15 cellular contexts compared by ENCODE assay signal in genomic region chr16:49019826-49020401, GRCh38.
DNase-seq lines count a peak whose midpoint lies in the region; ATAC-seq and TF ChIP-seq lines count a peak whose summit lies in the region.
"Had no signal": no experiment of that assay in that cellular context is flagged by ENCODE, and none has a peak within 500 bp of the region (broad histone marks: within the 10 kb centered on the region; RNA-seq: fewer than 3 reads in every experiment).

No MANE protein-coding gene starts in this region.

- H3K9ac ChIP-seq in BLaER1 (no peak overlapping the region), SK-N-SH (no peak overlapping the region)
- H3K9ac ChIP-seq: GM23248 had no signal

- CTCF ChIA-PET in SK-N-SH (lab: Yijun Ruan, JAX) = no interaction called here

- intact Hi-C loops in mucosa of descending colon (cut with DNase I, micrococcal nuclease) (no loop called here), spleen (cut with DNase I; ENCODE audit: low total_unique reads) (no loop called here)

- no peaks in the 10 kb centered on the region for H3F3A ChIP-seq in SK-N-SH (replicated peaks; ENCODE audit: insufficient read depth)

- H2AFZ ChIP-seq in SK-N-SH (ENCODE audit: low read depth) = no peak overlapping the region
- H2AFZ ChIP-seq: GM23248 had no signal

- H4K20me1 ChIP-seq in BLaER1 = no peaks in the 10 kb centered on the region
- no peaks in the 10 kb centered on the region for H4K20me1 ChIP-seq in SK-N-SH (ENCODE audit: insufficient read depth)

- H3K79me2 ChIP-seq in SK-N-SH (ENCODE audit: insufficient read depth) = no peaks in the 10 kb centered on the region

- POLR2A ChIA-PET in SK-N-SH (lab: Yijun Ruan, JAX) = no interaction called here

- 28% methylated on average over 14 of the region's 15 CpGs for WGBS in SK-N-SH (ENCODE audit: low lambda C conversion rate)
- WGBS in spleen, 5 donors = 63 to 73% (median 66%) methylated on average over 15 of the region's 15 CpGs

- H3K4me2 ChIP-seq in BLaER1 = peak overlapping the region; percentile 26; the same call in 1 of the 2 replicates
- 0 out of 2 replicates have a peak overlapping the region, but pooled peaks have one; percentile 19 for H3K4me2 ChIP-seq in SK-N-SH

- TF ChIP-seq EP300 in SK-N-SH (IDR thresholded peaks at IDR 0.05; ENCODE audit: borderline replicate concordance in 1 of 2, low read depth in 1 of 2, low read length in 1 of 2) = no peak

- H3K36me3 ChIP-seq in BLaER1 (no peaks in the 10 kb centered on the region), SK-N-SH (replicated peaks in 1 of 2; ENCODE audit: control insufficient read depth in 1 of 2, insufficient read depth in 2 of 2, low read length in 1 of 2) (no peaks in the 10 kb centered on the region), mucosa of descending colon (ENCODE audit: low read depth) (no peaks in the 10 kb centered on the region), spleen (no peaks in the 10 kb centered on the region)
- H3K36me3 ChIP-seq: colonic mucosa, ovary had no signal

- H3K9me2 ChIP-seq in SK-N-SH = no peaks in the 10 kb centered on the region

- H3K4me3 ChIP-seq in BLaER1 (no peak overlapping the region), SK-N-SH (ENCODE audit: low read depth in 2 of 2, low read length in 1 of 2) (no peak overlapping the region), mucosa of descending colon (no peak overlapping the region), spleen (no peak overlapping the region)
- H3K4me3 ChIP-seq: colonic mucosa, GM23248, ovary, SK-N-MC had no signal

- DNase-seq in NCI-H1694 treated with DMSO at 0.1 percent for 48 hours (lab: John Stamatoyannopoulos, UW) = peak; percentile 65
- DNase-seq in SK-N-SH = no peak
- no peak for DNase-seq in mucosa of descending colon
- DNase-seq in activated CD8-positive, alpha-beta memory T cell treated with anti-CD3 and anti-CD28 coated beads, Interleukin-2, amount 50 U/mL, for 4 hours = no peak
- no peak for DNase-seq in spleen
- no peak for DNase-seq in NCI-H2107 (lab: John Stamatoyannopoulos, UW)
- DNase-seq: colonic mucosa; GM23248; Karpas-422; stimulated activated CD4-positive, alpha-beta T cell treated with anti-CD3 and anti-CD28 coated beads, Interleukin-2, amount 100 ng/mL, for 24 hours had no signal

- no peak; the same call in 1 of the 2 replicates for TF ChIP-seq CTCF in SK-N-SH (IDR thresholded peaks at IDR 0.05)
- no peak for TF ChIP-seq CTCF in mucosa of descending colon (IDR thresholded peaks at IDR 0.05)
- no peak for TF ChIP-seq CTCF in spleen (IDR thresholded peaks at IDR 0.05 in 8 of 11, conservative IDR thresholded peaks at IDR 0.05 in 3 of 11)

- H3K27me3 ChIP-seq in BLaER1 = no peaks in the 10 kb centered on the region
- no peaks in the 10 kb centered on the region for H3K27me3 ChIP-seq in SK-N-SH (ENCODE audit: insufficient read depth)
- peaks cover 0 to 41% (median 0%) of the 10 kb centered on the region in 7 donors for H3K27me3 ChIP-seq in spleen (replicated peaks in 1 of 7)
- H3K27me3 ChIP-seq: colonic mucosa, ovary had no signal

- no peaks in the 10 kb centered on the region for H3K9me3 ChIP-seq in BLaER1
- no peaks in the 10 kb centered on the region for H3K9me3 ChIP-seq in SK-N-SH
- no peaks in the 10 kb centered on the region for H3K9me3 ChIP-seq in mucosa of descending colon
- H3K9me3 ChIP-seq in spleen = no peaks in the 10 kb centered on the region
- H3K9me3 ChIP-seq: colonic mucosa, ovary had no signal

- H3K4me1 ChIP-seq in BLaER1 (peaks cover 12% of the 10 kb centered on the region), SK-N-SH (ENCODE audit: control insufficient read depth in 1 of 2, insufficient read depth in 2 of 2, low read depth in 1 of 2, low read length in 1 of 2) (peaks cover 0 to 33% of the 10 kb centered on the region in 2 experiments; a peak in 2 of 4 replicates), mucosa of descending colon (ENCODE audit: low read depth) (no peaks in the 10 kb centered on the region), spleen (no peaks in the 10 kb centered on the region)
- H3K4me1 ChIP-seq: colonic mucosa had no signal

- TF ChIP-seq RAD21 in SK-N-SH (IDR thresholded peaks at IDR 0.05; ENCODE audit: low read length) = no peak

- ATAC-seq in mucosa of descending colon (peak; percentile 36), HG02973 (IDR thresholded peaks at IDR 0.05; ENCODE audit: unreplicated experiment) (no peak)

- TF ChIP-seq POLR2A in spleen (IDR thresholded peaks at IDR 0.05) = no peak

- H3K27ac ChIP-seq in BLaER1 = no peak overlapping the region
- no peak overlapping the region for H3K27ac ChIP-seq in SK-N-SH (ENCODE audit: low read depth in 2 of 2, low read length in 1 of 2)
- no peak overlapping the region for H3K27ac ChIP-seq in spleen
- H3K27ac ChIP-seq: colonic mucosa, GM23248, ovary, SK-N-MC, VCaP had no signal

TF ChIP-seq in SK-N-SH, 30 proteins besides CTCF, POLR2A, EP300 and RAD21:
- no peak for TF ChIP-seq USF2 (IDR thresholded peaks at IDR 0.05; ENCODE audit: borderline replicate concordance, low read depth, low read length)
- TF ChIP-seq MEF2A (IDR thresholded peaks at IDR 0.05; ENCODE audit: borderline replicate concordance, low read depth) = no peak
- no peak for TF ChIP-seq EZH2phosphoT487 (IDR thresholded peaks at IDR 0.05; ENCODE audit: borderline replicate concordance, low read depth)
- TF ChIP-seq SMC3 (IDR thresholded peaks at IDR 0.05; ENCODE audit: low read depth, low read length) = no peak
- TF ChIP-seq CHD2 (IDR thresholded peaks at IDR 0.05; ENCODE audit: low read length, partially characterized antibody) = no peak
- TF ChIP-seq PBX3 (IDR thresholded peaks at IDR 0.05) = no peak
- no peak for TF ChIP-seq TAF1 (IDR thresholded peaks at IDR 0.05; ENCODE audit: borderline replicate concordance, low read depth, low read length)
- TF ChIP-seq RCOR1 (IDR thresholded peaks at IDR 0.05; ENCODE audit: low read length) = no peak
- no peak for TF ChIP-seq GATA2 (CRISPR knock-in tag; IDR thresholded peaks at IDR 0.05)
- TF ChIP-seq RFX5 (IDR thresholded peaks at IDR 0.05; ENCODE audit: low read length) = no peak
